30 cellular contexts compared by ENCODE assay signal in genomic region chr1:199265319-199265718, GRCh38.
"Had no signal": no experiment of that assay in that cellular context is flagged by ENCODE, and none has a peak within 500 bp of the region (broad histone marks: within the 10 kb centered on the region; RNA-seq: fewer than 3 reads in every experiment).

No MANE protein-coding gene starts in this region.

- H3K9me3 ChIP-seq: ascending aorta, Peyer's patch, SJSA1 had no signal

- DNase-seq: activated CD4-positive, alpha-beta memory T cell treated with anti-CD3 and anti-CD28 coated beads for 36 hours; activated CD4-positive, alpha-beta T cell treated with anti-CD3 and anti-CD28 coated beads for 4 hours; activated CD4-positive, alpha-beta T cell treated with anti-CD3 and anti-CD28 coated beads, Interleukin-2, amount 50 U/mL, for 1 hour; activated CD8-positive, alpha-beta memory T cell treated with anti-CD3 and anti-CD28 coated beads for 24 hours; activated CD8-positive, alpha-beta memory T cell treated with anti-CD3 and anti-CD28 coated beads, Interleukin-2, amount 10 ng/mL, durations not matched to agents 7 days and 5 days; activated CD8-positive, alpha-beta memory T cell treated with anti-CD3 and anti-CD28 coated beads, Interleukin-2, amount 50 U/mL, for 48 hours; activated effector memory CD4-positive, alpha-beta T cell treated with anti-CD3 and anti-CD28 coated beads, Interleukin-2, amount 50 U/mL, for 16 hours; activated naive CD4-positive, alpha-beta T cell; activated naive CD4-positive, alpha-beta T cell treated with anti-CD3 and anti-CD28 coated beads, Interleukin-2, amount 50 U/mL, for 16 hours; activated naive CD8-positive, alpha-beta T cell treated with anti-CD3 and anti-CD28 coated beads for 36 hours; activated T-cell treated with anti-CD3 and anti-CD28 coated beads, Interleukin-2, amount 50 U/mL, for 48 hours; amygdala; NCI-H1048; NCI-H1105 treated with DMSO at 0.1 percent for 48 hours; NCI-H1436; NCI-H1694; NCI-H1930; NCI-H2081 treated with DMSO at 0.1 percent for 48 hours; NCI-H510A; NCI-H526; NCI-H748 treated with DMSO at 0.1 percent for 48 hours; NK-92 treated with Interleukin-12 subunit alpha and Interleukin-12 subunit beta, amount 100 ng/mL, for 24 hours; PC-3; Peyer's patch; RPMI8226; SHP77 treated with DMSO at 0.1 percent for 48 hours; T1000 had no signal

- H3K27me3 ChIP-seq: ascending aorta, cardiac muscle cell, Peyer's patch, SJSA1 had no signal

- H3K4me1 ChIP-seq: ascending aorta, Peyer's patch, SJSA1 had no signal

- H3K36me3 ChIP-seq: ascending aorta, cardiac muscle cell, Peyer's patch, SJSA1 had no signal

- H3K27ac ChIP-seq: ascending aorta, cardiac muscle cell, Peyer's patch, SJSA1 had no signal

- H3K4me3 ChIP-seq: ascending aorta, cardiac muscle cell, Peyer's patch, SJSA1 had no signal
